In genomic region chr5:67815455-67816391, GRCh38 we compare ENCODE assay signal across 12 cellular contexts.
DNase-seq lines count a peak whose midpoint lies in the region; ATAC-seq and TF ChIP-seq lines count a peak whose summit lies in the region.
"Had no signal": no experiment of that assay in that cellular context is flagged by ENCODE, and none has a peak within 500 bp of the region (broad histone marks: within the 10 kb centered on the region; RNA-seq: fewer than 3 reads in every experiment).

No MANE protein-coding gene starts in this region.

- WGBS in prostate gland, result 44% methylated on average over 10 of the region's 10 CpGs

- peak; percentile 40 for ATAC-seq in GM21515 (IDR thresholded peaks at IDR 0.05; ENCODE audit: unreplicated experiment)
- ATAC-seq in activated naive CD8-positive, alpha-beta T cell treated with anti-CD3 and anti-CD28 coated beads, Interleukin-2, amount 50 U/mL, for 24 hours, result no peak

- DNase-seq in SK-MEL-5 (ENCODE audit: low read depth, low spot score), result peak; percentile 44
- DNase-seq in fibroblast of pulmonary artery (ENCODE audit: low read depth), result peak; percentile 23
- DNase-seq in prostate gland (ENCODE audit: low spot score), result peak; percentile 13
- no peak for DNase-seq in activated naive CD8-positive, alpha-beta T cell treated with anti-CD3 and anti-CD28 coated beads, Interleukin-2, amount 50 U/mL, for 24 hours
- DNase-seq in activated CD4-positive, alpha-beta T cell treated with anti-CD3 and anti-CD28 coated beads, Interleukin-2, amount 50 U/mL, for 4 hours, result no peak
- DNase-seq in activated CD4-positive, alpha-beta T cell treated with anti-CD3 and anti-CD28 coated beads for 48 hours, result no peak
- DNase-seq in HAP-1 (ENCODE audit: low spot score in 2 of 2), result no peak
- DNase-seq: activated CD4-positive, alpha-beta memory T cell treated with anti-CD3 and anti-CD28 coated beads for 36 hours; CD4-positive, alpha-beta T cell; stimulated activated CD4-positive, alpha-beta T cell treated with anti-CD3 and anti-CD28 coated beads, Interleukin-1b, Interleukin-23, amount 100 ng/mL, for 48 hours; substantia nigra had no signal

- H3K27me3 Mint-ChIP-seq in activated naive CD8-positive, alpha-beta T cell treated with anti-CD3 and anti-CD28 coated beads, Interleukin-2, amount 50 U/mL, for 24 hours, result peaks cover 3% of the 10 kb centered on the region
- H3K27me3 Mint-ChIP-seq: CD4-positive, alpha-beta T cell had no signal

- no peaks in the 10 kb centered on the region for H3K27me3 ChIP-seq in prostate gland (replicated peaks; ENCODE audit: insufficient read depth)
- H3K27me3 ChIP-seq in HAP-1 (ENCODE audit: low read depth), result no peaks in the 10 kb centered on the region

- H3K4me3 ChIP-seq in fibroblast of pulmonary artery (replicated peaks; ENCODE audit: low read depth, low read length) (no peak overlapping the region), prostate gland (no peak overlapping the region), HAP-1 (no peak overlapping the region)

- H3K9me3 ChIP-seq in prostate gland (no peaks in the 10 kb centered on the region), HAP-1 (no peaks in the 10 kb centered on the region)

- no peaks in the 10 kb centered on the region for H3K9me3 Mint-ChIP-seq in activated naive CD8-positive, alpha-beta T cell treated with anti-CD3 and anti-CD28 coated beads, Interleukin-2, amount 50 U/mL, for 24 hours
- H3K9me3 Mint-ChIP-seq: activated CD4-positive, alpha-beta memory T cell treated with anti-CD3 and anti-CD28 coated beads for 36 hours; CD4-positive, alpha-beta T cell had no signal

- TF ChIP-seq CTCF in fibroblast of pulmonary artery (IDR thresholded peaks at IDR 0.05; ENCODE audit: low read length, missing control alignments) (no peak), prostate gland (IDR thresholded peaks at IDR 0.05) (no peak)

- no peaks in the 10 kb centered on the region for H3K36me3 Mint-ChIP-seq in activated naive CD8-positive, alpha-beta T cell treated with anti-CD3 and anti-CD28 coated beads, Interleukin-2, amount 50 U/mL, for 24 hours (ENCODE audit: low read depth)
- H3K36me3 Mint-ChIP-seq: activated CD4-positive, alpha-beta memory T cell treated with anti-CD3 and anti-CD28 coated beads for 36 hours had no signal

- no peaks in the 10 kb centered on the region for H3K36me3 ChIP-seq in prostate gland
- H3K36me3 ChIP-seq in HAP-1 (replicated peaks), result no peaks in the 10 kb centered on the region

- no peak overlapping the region for H3K27ac Mint-ChIP-seq in activated naive CD8-positive, alpha-beta T cell treated with anti-CD3 and anti-CD28 coated beads, Interleukin-2, amount 50 U/mL, for 24 hours
- H3K27ac Mint-ChIP-seq: activated CD4-positive, alpha-beta memory T cell treated with anti-CD3 and anti-CD28 coated beads for 36 hours; CD4-positive, alpha-beta T cell had no signal

- no peak overlapping the region for H3K4me3 Mint-ChIP-seq in activated naive CD8-positive, alpha-beta T cell treated with anti-CD3 and anti-CD28 coated beads, Interleukin-2, amount 50 U/mL, for 24 hours
- H3K4me3 Mint-ChIP-seq: activated CD4-positive, alpha-beta memory T cell treated with anti-CD3 and anti-CD28 coated beads for 36 hours; CD4-positive, alpha-beta T cell had no signal

- H3K4me1 Mint-ChIP-seq in activated naive CD8-positive, alpha-beta T cell treated with anti-CD3 and anti-CD28 coated beads, Interleukin-2, amount 50 U/mL, for 24 hours, result no peaks in the 10 kb centered on the region

- peak overlapping the region; percentile 37 to 63 for H3K27ac ChIP-seq in prostate gland

- no peak for TF ChIP-seq POLR2A in prostate gland (IDR thresholded peaks at IDR 0.05)

- H3K4me1 ChIP-seq in prostate gland (replicated peaks), result peaks cover 9% of the 10 kb centered on the region
- H3K4me1 ChIP-seq in HAP-1, result no peaks in the 10 kb centered on the region

- in situ Hi-C loops in SK-MEL-5 (cut with HindIII; ENCODE audit: low pct_unique_long_range_greater_than_20kb, low sequenced_read_pairs) (no loop called here), HAP-1 (cut with MboI; ENCODE audit: low sequenced_read_pairs) (no loop called here)

- intact Hi-C loops in prostate gland (cut with DNase I), result no loop called here

Comparison
In these comparisons a context has a peak if more than half of its experiments do, and no peak if none do; other contexts are left out.
1. DNase-seq: peak in SK-MEL-5 (single experiment), fibroblast of pulmonary artery (single experiment) and prostate gland (single experiment); none in activated naive CD8-positive, alpha-beta T cell treated with anti-CD3 and anti-CD28 coated beads, Interleukin-2, amount 50 U/mL, for 24 hours (single experiment), activated CD4-positive, alpha-beta T cell treated with anti-CD3 and anti-CD28 coated beads, Interleukin-2, amount 50 U/mL, for 4 hours (0 of 2), activated CD4-positive, alpha-beta T cell treated with anti-CD3 and anti-CD28 coated beads for 48 hours (single experiment) and HAP-1 (0 of 2).